Comparison of ENCODE assay signal across 7 cellular contexts in genomic region chr5:13585324-13585723, GRCh38.
"Had no signal": no experiment of that assay in that cellular context is flagged by ENCODE, and none has a peak within 500 bp of the region (broad histone marks: within the 10 kb centered on the region; RNA-seq: fewer than 3 reads in every experiment).

No MANE protein-coding gene starts in this region.

- H3K36me3 Mint-ChIP-seq: IgD-negative memory B cell had no signal

- H3K4me1 Mint-ChIP-seq: GM23338, IgD-negative memory B cell had no signal

- DNase-seq: H7, KBM-7 had no signal

- H3K27ac ChIP-seq: KMS-11 had no signal

- H3K4me3 Mint-ChIP-seq: GM23338, IgD-negative memory B cell had no signal

- H3K4me3 ChIP-seq: GM23338, HAP-1 had no signal

- FAIRE-seq: H1 had no signal

- H3K9me3 Mint-ChIP-seq: GM23338 had no signal

- H3K4me2 ChIP-seq: GM23338, KMS-11 had no signal

- H3K27ac Mint-ChIP-seq: GM23338, IgD-negative memory B cell had no signal

- H3K9me3 ChIP-seq: HAP-1 had no signal

- H3K9ac ChIP-seq: KMS-11 had no signal

- H2AFZ ChIP-seq: GM23338 had no signal

- ATAC-seq: GM23338 had no signal

- H3K4me1 ChIP-seq: HAP-1 had no signal

- H3K36me3 ChIP-seq: HAP-1 had no signal

- H3K27me3 Mint-ChIP-seq: IgD-negative memory B cell had no signal
